ENCODE assay signal across 8 cellular contexts in the genomic region with DNA sequence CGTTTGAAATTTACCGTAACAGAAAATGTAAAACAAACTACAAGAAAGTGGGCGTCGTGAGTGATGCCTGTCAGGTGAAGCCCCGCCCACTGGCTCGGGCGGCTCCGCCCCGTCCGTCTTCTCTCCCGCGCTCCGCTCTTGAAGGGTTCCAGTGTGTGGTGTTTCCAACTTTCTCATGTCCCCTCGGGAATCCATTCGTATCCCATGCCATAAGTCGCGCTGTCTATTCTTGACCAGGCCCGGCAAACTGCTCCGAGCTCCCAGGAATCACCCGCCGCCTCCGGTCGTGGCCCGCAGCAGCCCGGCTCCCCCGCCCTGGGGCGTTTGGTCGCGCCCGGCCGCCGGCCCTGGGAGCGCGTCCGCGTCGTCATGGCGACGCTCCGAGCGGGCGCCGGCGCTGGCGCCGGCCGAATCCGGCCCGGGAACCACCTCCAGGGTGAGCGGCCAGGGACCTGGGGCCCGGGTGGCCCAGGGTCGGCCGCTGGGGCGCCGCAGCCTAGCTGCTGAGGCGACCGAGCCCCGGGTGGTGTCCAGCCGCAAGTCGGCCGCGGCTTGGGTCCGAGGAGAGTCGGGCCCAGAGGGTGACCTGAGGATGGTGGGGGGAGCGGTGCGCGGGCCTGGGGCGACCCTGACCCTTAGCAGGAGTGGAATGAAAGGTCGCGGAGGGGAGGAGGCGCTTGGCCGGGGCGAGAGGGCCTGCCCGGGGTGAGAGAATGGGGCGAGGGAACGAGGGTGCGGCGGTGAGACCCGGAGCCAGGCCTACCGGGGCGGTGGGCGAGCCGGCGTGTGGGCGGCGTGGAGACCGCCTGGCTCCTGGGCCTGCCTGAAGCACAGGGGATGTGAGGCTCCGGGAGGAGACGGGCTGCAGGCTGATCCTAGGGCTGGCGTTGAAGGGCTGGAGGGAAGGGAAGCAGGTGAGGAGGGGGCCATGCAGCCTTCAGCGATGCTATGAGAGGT. TPM values are rescaled to one million over a fixed set of nuclear protein-coding genes. Genes with fewer than 3 reads are reported as not detected.
A peak's percentile ranks its signal among the peaks of the same experiment; 100 is the strongest.
DNase-seq lines count a peak whose midpoint lies in the region; ATAC-seq and TF ChIP-seq lines count a peak whose summit lies in the region.

A gene (plus strand): TSS at position 375 of the 957 bp plus-strand sequence. CDS start 1,683 bp downstream, outside the sequence.

- WGBS in aorta, 2 donors = 2 to 3% methylated on average over 66 to 91 of the region's 91 CpGs

- intact Hi-C loops in PC-3 (cut with micrococcal nuclease) = no loop called here
- intact Hi-C loops in left ventricle myocardium superior (cut with micrococcal nuclease) = no loop called here
- intact Hi-C loops in aorta (cut with DNase I) = no loop called here

- no peaks in the 10 kb centered on the region for H3K9me3 ChIP-seq in PC-3 (ENCODE audit: low read length)
- H3K9me3 ChIP-seq in aorta (ENCODE audit: control insufficient read depth, low read length) = no peaks in the 10 kb centered on the region

- no peaks in the 10 kb centered on the region for H3K4me1 ChIP-seq in PC-3 (ENCODE audit: insufficient read depth, low read length)
- H3K4me1 ChIP-seq in aorta (ENCODE audit: control insufficient read depth in 1 of 2, insufficient read depth in 2 of 2, low read length in 2 of 2) = no peaks in the 10 kb centered on the region

- peak within 1 kb of the TSS; percentile 91 for H2AFZ ChIP-seq in PC-3 (ENCODE audit: low read length)

- peak within 1 kb of the TSS; percentile 92 for H3K4me2 ChIP-seq in PC-3 (ENCODE audit: low read length)

- CTCF ChIA-PET in PC-3 (lab: Charles Lee) = no interaction called here

- no peaks in the 10 kb centered on the region for H3K9me2 ChIP-seq in PC-3 (replicated peaks; ENCODE audit: low read length)

- POLR2A ChIA-PET in PC-3 (lab: Charles Lee; ENCODE audit: unreplicated experiment) = no interaction called here

- H3K36me3 ChIP-seq in PC-3 (ENCODE audit: low read depth, low read length) (no peaks in the 10 kb centered on the region), aorta (ENCODE audit: control insufficient read depth in 1 of 2, insufficient read depth in 2 of 2, low read length in 1 of 2) (no peaks in the 10 kb centered on the region)

- H3K27ac ChIP-seq in PC-3 (ENCODE audit: low read length) (no peak within 1 kb of the TSS), aorta (ENCODE audit: low read depth in 1 of 2, low read length in 2 of 2) (no peak within 1 kb of the TSS)

- no peaks in the 10 kb centered on the region for H3F3A ChIP-seq in PC-3 (ENCODE audit: low read length, unreplicated experiment)

- H3K4me3 ChIP-seq in AG10803 (ENCODE audit: low read length) (peak within 1 kb of the TSS; percentile 56), PC-3 (ENCODE audit: low read length) (peak within 1 kb of the TSS; percentile 73), aorta (ENCODE audit: low read length in 2 of 2) (peak within 1 kb of the TSS; percentile 15 to 47)

- H3K79me2 ChIP-seq in PC-3 (ENCODE audit: low read length) = no peaks in the 10 kb centered on the region

- DNase-seq in AG10803 (ENCODE audit: low read depth) (peak; percentile 49), PC-3 (peak; percentile 66), amygdala (lab: John Stamatoyannopoulos, UW) (peak in 50 of 56 donors; percentile 1 to 80 (median 55)), left ventricle myocardium superior (peak; percentile 83), pons (ENCODE audit: low spot score) (peak; percentile 53), aorta (peak; percentile 80 to 93)

- no peak for TF ChIP-seq CTCF in AG10803 (conservative IDR thresholded peaks at IDR 0.05; ENCODE audit: low read length)
- no peak for TF ChIP-seq CTCF in PC-3 (conservative IDR thresholded peaks at IDR 0.05; ENCODE audit: low read depth, low read length)

- peak; percentile 88 for ATAC-seq in GM19043 (IDR thresholded peaks at IDR 0.05; ENCODE audit: low read depth, unreplicated experiment)
- peak; percentile 48 for ATAC-seq in HG03565 (IDR thresholded peaks at IDR 0.05; ENCODE audit: unreplicated experiment)
- peak; percentile 90 for ATAC-seq in PC-3
- peak; percentile 98 for ATAC-seq in left ventricle myocardium superior
- ATAC-seq in aorta (ENCODE audit: low FRiP score) = peak; percentile 92

- H3K27me3 ChIP-seq in PC-3 (ENCODE audit: low read length) (peaks cover 56% of the 10 kb centered on the region; the same call in 1 of the 2 replicates), aorta (ENCODE audit: control insufficient read depth in 1 of 2, insufficient read depth in 2 of 2, low read length in 1 of 2) (no peaks in the 10 kb centered on the region)

- H4K20me1 ChIP-seq in PC-3 (ENCODE audit: low read length) = no peaks in the 10 kb centered on the region

- no TSS peak for BruUV-seq in PC-3 (replicated peaks; lab: Mats Ljungman, UMichigan)

- peak within 1 kb of the TSS; percentile 32; the same call in 1 of the 2 replicates for H3K9ac ChIP-seq in PC-3 (ENCODE audit: low read length)

RNA-seq across cellular contexts. Expression of the gene that starts here (rescaled TPM):
- total RNA-seq in PC-3 (2014; rRNA removed) (not detected in 2 replicates), left ventricle myocardium superior (0.79 TPM), aorta (1 to 10 TPM in 1 of 2 donors, under 1 TPM in 1; 0.69 to 2.1 TPM)
- under 1 TPM in 1 of 2 donors, not detected in 1; 0.18 TPM for polyA plus RNA-seq in aorta

Comparison
In these comparisons a context has a peak if more than half of its experiments do, and no peak if none do; other contexts are left out.
1. Peak in DNase-seq, ATAC-seq, H3K4me3 ChIP-seq, H3K9ac ChIP-seq and H3K4me2 ChIP-seq in PC-3; RNA of the gene not detected or under 1 TPM.
2. Peak in DNase-seq and ATAC-seq in left ventricle myocardium superior; RNA of the gene not detected or under 1 TPM.
3. ATAC-seq: peak in every context shown above with its lines; median percentile 98 in left ventricle myocardium superior; 92 in aorta; 90 in PC-3; 88 in GM19043; 48 in HG03565.